In genomic region chr17:74757502-74757901, GRCh38 we compare ENCODE assay signal across 10 cellular contexts. TPM values are rescaled to one million over a fixed set of nuclear protein-coding genes. Genes with fewer than 3 reads are reported as not detected.
DNase-seq lines count a peak whose midpoint lies in the region; ATAC-seq and TF ChIP-seq lines count a peak whose summit lies in the region.
"Had no signal": no experiment of that assay in that cellular context is flagged by ENCODE, and none has a peak within 500 bp of the region (broad histone marks: within the 10 kb centered on the region; RNA-seq: fewer than 3 reads in every experiment).

No MANE protein-coding gene starts in this region.

- no peaks in the 10 kb centered on the region for H3K9me3 Mint-ChIP-seq in activated T-cell treated with anti-CD3 and anti-CD28 coated beads, Interleukin-2, amount 50 U/mL, for 72 hours
- no peaks in the 10 kb centered on the region for H3K9me3 Mint-ChIP-seq in activated naive CD8-positive, alpha-beta T cell (ENCODE audit: low read depth)
- H3K9me3 Mint-ChIP-seq in nephron progenitor cell, result no peaks in the 10 kb centered on the region

- peaks cover 46 to 56% of the 10 kb centered on the region in 2 donors for H3K4me1 ChIP-seq in thyroid gland

- ATAC-seq in activated T-cell treated with anti-CD3 and anti-CD28 coated beads, Interleukin-2, amount 50 U/mL, for 72 hours (replicated peaks in 1 of 2), result no peak
- no peak for ATAC-seq in HG02623 (IDR thresholded peaks at IDR 0.05; ENCODE audit: unreplicated experiment)

- H3K27me3 Mint-ChIP-seq in activated T-cell treated with anti-CD3 and anti-CD28 coated beads, Interleukin-2, amount 50 U/mL, for 72 hours (ENCODE audit: low read depth), result no peaks in the 10 kb centered on the region
- H3K27me3 Mint-ChIP-seq in activated naive CD8-positive, alpha-beta T cell, result no peaks in the 10 kb centered on the region
- H3K27me3 Mint-ChIP-seq in nephron progenitor cell (ENCODE audit: low read depth, poor library complexity), result peaks cover 1% of the 10 kb centered on the region

- TF ChIP-seq CTCF in thyroid gland (IDR thresholded peaks at IDR 0.05) (no peak), nephron progenitor cell (IDR thresholded peaks at IDR 0.05) (no peak)

- peak overlapping the region; percentile 71 for H3K27ac Mint-ChIP-seq in activated T-cell treated with anti-CD3 and anti-CD28 coated beads, Interleukin-2, amount 50 U/mL, for 72 hours
- peak overlapping the region; percentile 81 for H3K27ac Mint-ChIP-seq in activated naive CD8-positive, alpha-beta T cell
- H3K27ac Mint-ChIP-seq in nephron progenitor cell, result no peak overlapping the region

- TF ChIP-seq POLR2A in thyroid gland (IDR thresholded peaks at IDR 0.05), result no peak

- no peaks in the 10 kb centered on the region for H3K36me3 ChIP-seq in thyroid gland
- H3K36me3 ChIP-seq: left lung had no signal

- no peak overlapping the region for H3K4me3 ChIP-seq in thyroid gland (replicated peaks in 1 of 3)
- H3K4me3 ChIP-seq: left lung had no signal

- DNase-seq in activated T-cell treated with anti-CD3 and anti-CD28 coated beads, Interleukin-2, amount 50 U/mL, for 72 hours, result no peak
- no peak for DNase-seq in activated T-cell treated with anti-CD3 and anti-CD28 coated beads, Interleukin-2, amount 50 U/mL, for 48 hours
- DNase-seq in left kidney (ENCODE audit: low read depth, low spot score) (peak; percentile 29), thyroid gland (peak; percentile 79 to 82), OCI-M2 (lab: John Stamatoyannopoulos, UW; ENCODE audit: unreplicated experiment) (no peak), nephron progenitor cell (no peak)
- DNase-seq: SW 1271 had no signal

- peaks cover 3 to 4% of the 10 kb centered on the region in 2 donors for H3K36me3 Mint-ChIP-seq in activated T-cell treated with anti-CD3 and anti-CD28 coated beads, Interleukin-2, amount 50 U/mL, for 72 hours (ENCODE audit: insufficient read depth in 2 of 2)
- H3K36me3 Mint-ChIP-seq in activated naive CD8-positive, alpha-beta T cell, result no peaks in the 10 kb centered on the region
- peaks cover 6% of the 10 kb centered on the region for H3K36me3 Mint-ChIP-seq in nephron progenitor cell (ENCODE audit: low read depth)

- H3K27ac ChIP-seq in thyroid gland, result peak overlapping the region in 2 of 3 donors; percentile 26 to 74
- H3K27ac ChIP-seq: left lung had no signal

- peaks cover 67% of the 10 kb centered on the region for H3K4me1 Mint-ChIP-seq in activated T-cell treated with anti-CD3 and anti-CD28 coated beads, Interleukin-2, amount 50 U/mL, for 72 hours (ENCODE audit: low read depth)
- peaks cover 82% of the 10 kb centered on the region for H3K4me1 Mint-ChIP-seq in activated naive CD8-positive, alpha-beta T cell (ENCODE audit: low read depth)
- H3K4me1 Mint-ChIP-seq in nephron progenitor cell, result peaks cover 81% of the 10 kb centered on the region

- H3K27me3 ChIP-seq in thyroid gland, result no peaks in the 10 kb centered on the region
- H3K27me3 ChIP-seq: left lung had no signal

- WGBS in thyroid gland, 2 donors, result 70 to 81% methylated on average over 2 of the region's 3 CpGs

- H3K4me3 Mint-ChIP-seq in activated T-cell treated with anti-CD3 and anti-CD28 coated beads, Interleukin-2, amount 50 U/mL, for 72 hours, result peak overlapping the region; percentile 46 to 83
- H3K4me3 Mint-ChIP-seq in activated naive CD8-positive, alpha-beta T cell, result peak overlapping the region; percentile 23
- H3K4me3 Mint-ChIP-seq in nephron progenitor cell, result no peak overlapping the region

- H3K9me3 ChIP-seq in thyroid gland, result no peaks in the 10 kb centered on the region
- H3K9me3 ChIP-seq: left lung had no signal

- intact Hi-C loops in thyroid gland (cut with DNase I), result no loop called here

RNA-seq across cellular contexts. Expression of gene NHERF1, which starts 9.1 kb away (rescaled TPM):
- 10 to 100 TPM; 78.8 to 81.2 TPM for total RNA-seq in activated T-cell treated with anti-CD3 and anti-CD28 coated beads, Interleukin-2, amount 50 U/mL, for 72 hours
- 10 to 100 TPM; 21.9 to 63.4 (median 43.8) TPM for total RNA-seq in thyroid gland

RNA-seq across cellular contexts. Expression of gene NAT9, which starts 18.6 kb away (rescaled TPM):
- total RNA-seq in activated T-cell treated with anti-CD3 and anti-CD28 coated beads, Interleukin-2, amount 50 U/mL, for 72 hours, result 10 to 100 TPM; 49.7 to 58.4 TPM
- 10 to 100 TPM; 33.1 to 46.5 (median 41.4) TPM for total RNA-seq in thyroid gland

RNA-seq across cellular contexts. Expression of gene RAB37, which starts 20.4 kb away (rescaled TPM):
- 10 to 100 TPM; 13.6 to 18.1 TPM for total RNA-seq in activated T-cell treated with anti-CD3 and anti-CD28 coated beads, Interleukin-2, amount 50 U/mL, for 72 hours
- 1 to 10 TPM in 1 of 4 donors, under 1 TPM in 3; 0.33 to 1.8 (median 0.39) TPM for total RNA-seq in thyroid gland

RNA-seq across cellular contexts. Expression of gene CD300LF, which starts 44.8 kb away (rescaled TPM):
- not detected for total RNA-seq in activated T-cell treated with anti-CD3 and anti-CD28 coated beads, Interleukin-2, amount 50 U/mL, for 72 hours
- not detected for total RNA-seq in thyroid gland

Comparison
In these comparisons a context has a peak if more than half of its experiments do, and no peak if none do; other contexts are left out.
1. DNase-seq: peak in left kidney (single experiment) and thyroid gland (2 of 2); none in activated T-cell treated with anti-CD3 and anti-CD28 coated beads, Interleukin-2, amount 50 U/mL, for 72 hours (0 of 2), activated T-cell treated with anti-CD3 and anti-CD28 coated beads, Interleukin-2, amount 50 U/mL, for 48 hours (0 of 2), OCI-M2 (single experiment) and nephron progenitor cell (single experiment).
2. RNA of gene RAB37, which starts 20.4 kb away (total RNA-seq): 13.6 to 18.1 TPM in activated T-cell treated with anti-CD3 and anti-CD28 coated beads, Interleukin-2, amount 50 U/mL, for 72 hours; 0.33 to 1.8 TPM in thyroid gland; every median in the first group is over 4 times any median in the second.